In the genomic region with DNA sequence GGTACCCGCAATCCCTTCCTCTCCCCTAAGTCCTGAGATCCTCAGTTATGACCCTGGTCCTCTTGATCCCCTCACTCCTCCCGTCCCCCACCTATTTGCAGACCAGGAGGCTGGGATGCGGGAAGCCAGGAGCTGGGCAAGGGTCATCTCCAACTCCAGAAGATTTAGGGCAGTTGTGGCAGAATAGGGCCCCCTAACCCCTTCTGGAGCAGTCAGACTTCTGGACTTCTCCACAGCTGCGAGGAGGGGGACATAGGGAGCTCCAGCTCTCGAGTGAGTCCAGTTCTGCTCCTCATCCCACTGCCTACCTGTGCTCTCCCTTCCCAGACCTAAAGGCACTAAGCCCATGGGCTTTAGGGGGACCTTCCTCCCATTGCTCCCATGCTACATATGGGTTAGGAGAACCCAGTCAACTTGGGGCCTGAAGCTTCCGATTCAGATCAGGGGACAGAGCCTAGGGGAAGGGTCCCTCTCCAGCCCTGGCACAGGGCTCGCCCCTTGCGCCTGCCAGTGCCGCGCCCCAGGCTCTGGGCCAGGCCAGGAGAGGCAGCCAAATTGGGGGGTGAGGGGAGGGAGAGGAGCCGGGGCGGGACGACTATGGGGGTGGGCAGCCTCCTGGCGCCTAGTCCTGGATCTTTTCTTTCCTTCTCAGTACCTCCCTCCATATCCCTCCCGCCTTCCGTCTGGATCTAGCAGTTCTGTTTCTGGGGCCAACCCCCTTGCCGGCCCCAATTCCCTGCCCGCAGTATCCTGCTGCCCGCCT, we compare ENCODE assay signal across 16 cellular contexts. TPM values are rescaled to one million over a fixed set of nuclear protein-coding genes. Genes with fewer than 3 reads are reported as not detected.
A peak's percentile ranks its signal among the peaks of the same experiment; 100 is the strongest.
DNase-seq lines count a peak whose midpoint lies in the region; ATAC-seq and TF ChIP-seq lines count a peak whose summit lies in the region.
"Had no signal": no experiment of that assay in that cellular context is flagged by ENCODE, and none has a peak within 500 bp of the region (broad histone marks: within the 10 kb centered on the region; RNA-seq: fewer than 3 reads in every experiment).

No MANE protein-coding gene starts in this region.

- BruUV-seq in Caco-2 (replicated peaks; lab: Mats Ljungman, UMichigan), result no TSS peak

- no peaks in the 10 kb centered on the region; the same call in 1 of the 2 replicates for H3K36me3 ChIP-seq in Caco-2 (ENCODE audit: control insufficient read depth, insufficient read depth, low read length)
- H3K36me3 ChIP-seq in RWPE2 (ENCODE audit: low read depth), result peaks cover 24% of the 10 kb centered on the region
- H3K36me3 ChIP-seq in fibroblast of lung (ENCODE audit: control insufficient read depth, insufficient read depth, low read length), result peaks cover 4% of the 10 kb centered on the region
- peaks cover 6 to 30% of the 10 kb centered on the region in 2 donors for H3K36me3 ChIP-seq in psoas muscle (ENCODE audit: insufficient read depth in 1 of 2, low read depth in 1 of 2)

- H3K79me2 ChIP-seq in fibroblast of lung (ENCODE audit: control insufficient read depth, insufficient read depth, low read length), result no peaks in the 10 kb centered on the region

- CTCF ChIA-PET in Caco-2 (lab: Charles Lee), result interaction anchor here (1.8 kb wide), 1 partner anchor 18 kb away, joined by 4 read pairs; no protein-coding TSS in a partner anchor

- H3K36me3 Mint-ChIP-seq in Caco-2 (ENCODE audit: insufficient read depth, unreplicated experiment) (peaks cover 30% of the 10 kb centered on the region), osteocyte (ENCODE audit: unreplicated experiment) (peaks cover 11% of the 10 kb centered on the region)

- H3K4me1 ChIP-seq in Caco-2 (peaks cover 29% of the 10 kb centered on the region), RWPE2 (ENCODE audit: insufficient read depth, poor library complexity, severe bottlenecking) (peaks cover 14% of the 10 kb centered on the region), fibroblast of lung (ENCODE audit: control insufficient read depth, extremely low read depth, insufficient read depth, low read length) (peaks cover 19% of the 10 kb centered on the region), psoas muscle (no peaks in the 10 kb centered on the region)

- H4K20me1 ChIP-seq in fibroblast of lung (ENCODE audit: control insufficient read depth, extremely low read depth, insufficient read depth, low read length), result no peaks in the 10 kb centered on the region

- H2AFZ ChIP-seq in fibroblast of lung (ENCODE audit: low read length), result no peak overlapping the region

- H3K27ac Mint-ChIP-seq in Caco-2 (ENCODE audit: unreplicated experiment) (no peak overlapping the region), osteocyte (ENCODE audit: unreplicated experiment) (no peak overlapping the region)
- H3K27ac Mint-ChIP-seq: CD4-positive, alpha-beta memory T cell had no signal

- peak overlapping the region; percentile 84 for H3K27ac ChIP-seq in RWPE2 (ENCODE audit: poor library complexity, severe bottlenecking)
- no peak overlapping the region for H3K27ac ChIP-seq in fibroblast of lung (ENCODE audit: insufficient read depth, low read length)
- no peak overlapping the region for H3K27ac ChIP-seq in psoas muscle
- H3K27ac ChIP-seq: thoracic aorta had no signal

- DNase-seq in Caco-2 (no peak), RWPE2 (ENCODE audit: low spot score) (no peak), fibroblast of lung (ENCODE audit: low read depth in 2 of 2) (peak in 1 of 2 donors; percentile 36), osteocyte (ENCODE audit: extremely low spot score, unreplicated experiment) (no peak), HuH-7 (ENCODE audit: low spot score) (no peak), cardiac septum (ENCODE audit: low spot score) (no peak), glomerular visceral epithelial cell (ENCODE audit: extremely low spot score) (no peak), psoas muscle (no peak)
- DNase-seq: activated T-cell treated with anti-CD3 and anti-CD28 coated beads, Interleukin-2, amount 50 U/mL, for 1 hour; CD4-positive, alpha-beta memory T cell; mammary epithelial cell; SIG-M5; WERI-Rb-1 had no signal

- H3K4me2 ChIP-seq in fibroblast of lung (ENCODE audit: extremely low read depth, insufficient read depth, low read length), result peak overlapping the region; percentile 78

- H3K4me1 Mint-ChIP-seq in Caco-2 (ENCODE audit: low read depth, unreplicated experiment) (peaks cover 19% of the 10 kb centered on the region), osteocyte (ENCODE audit: unreplicated experiment) (peaks cover 13% of the 10 kb centered on the region)

- no peak for TF ChIP-seq CTCF in Caco-2 (IDR thresholded peaks at IDR 0.05; ENCODE audit: insufficient read depth in 1 of 2, low read depth in 1 of 2, low read length in 1 of 2, severe bottlenecking in 1 of 2, unreplicated experiment in 1 of 2)
- no peak for TF ChIP-seq CTCF in RWPE2 (IDR thresholded peaks at IDR 0.05; ENCODE audit: poor library complexity, severe bottlenecking)
- no peak for TF ChIP-seq CTCF in fibroblast of lung (conservative IDR thresholded peaks at IDR 0.05 in 1 of 2, IDR thresholded peaks at IDR 0.05 in 1 of 2; ENCODE audit: low read depth in 1 of 2, low read length in 2 of 2)
- TF ChIP-seq CTCF in osteocyte (IDR thresholded peaks at IDR 0.05), result no peak
- no peak for TF ChIP-seq CTCF in psoas muscle (IDR thresholded peaks at IDR 0.05)

- WGBS in psoas muscle, 3 donors, result 15 to 31% (median 22%) methylated on average over 15 to 19 of the region's 19 CpGs

- no peak overlapping the region for H3K9ac ChIP-seq in fibroblast of lung (ENCODE audit: insufficient read depth, low read length)

- H3K4me3 ChIP-seq in Caco-2 (ENCODE audit: low read depth, low read length) (peak overlapping the region; percentile 85), RWPE2 (ENCODE audit: severe bottlenecking) (no peak overlapping the region), fibroblast of lung (replicated peaks in 1 of 4; ENCODE audit: control extremely low read depth in 1 of 4, insufficient read depth in 1 of 4, low read depth in 3 of 4, low read length in 4 of 4) (peak overlapping the region; percentile 46 to 57 (median 52)), psoas muscle (no peak overlapping the region)
- H3K4me3 ChIP-seq: thoracic aorta had no signal

- H3K27me3 ChIP-seq in Caco-2 (replicated peaks; ENCODE audit: control insufficient read depth, insufficient read depth, low read length), result no peaks in the 10 kb centered on the region
- no peaks in the 10 kb centered on the region for H3K27me3 ChIP-seq in RWPE2 (ENCODE audit: insufficient read depth, poor library complexity, severe bottlenecking)
- H3K27me3 ChIP-seq in fibroblast of lung (ENCODE audit: control insufficient read depth, insufficient read depth, low read length), result peaks cover 10% of the 10 kb centered on the region
- peaks cover 0 to 67% (median 20%) of the 10 kb centered on the region in 3 donors for H3K27me3 ChIP-seq in psoas muscle (ENCODE audit: insufficient read depth in 3 of 3, low read length in 2 of 3)

- H3K9me3 Mint-ChIP-seq in Caco-2 (ENCODE audit: unreplicated experiment) (no peaks in the 10 kb centered on the region), osteocyte (ENCODE audit: unreplicated experiment) (no peaks in the 10 kb centered on the region)
- H3K9me3 Mint-ChIP-seq: CD4-positive, alpha-beta memory T cell had no signal

- H3K9me3 ChIP-seq in Caco-2 (no peaks in the 10 kb centered on the region), RWPE2 (ENCODE audit: severe bottlenecking) (no peaks in the 10 kb centered on the region), fibroblast of lung (ENCODE audit: control insufficient read depth, insufficient read depth, low read depth, low read length) (no peaks in the 10 kb centered on the region), psoas muscle (no peaks in the 10 kb centered on the region)
- H3K9me3 ChIP-seq: thoracic aorta had no signal

- H3K4me3 Mint-ChIP-seq in Caco-2 (ENCODE audit: unreplicated experiment), result peak overlapping the region; percentile 76
- peak overlapping the region; percentile 62 for H3K4me3 Mint-ChIP-seq in osteocyte (ENCODE audit: unreplicated experiment)

- ATAC-seq in RWPE2 (ENCODE audit: low read depth) (no peak), psoas muscle (no peak)

- H3K27me3 Mint-ChIP-seq in Caco-2 (ENCODE audit: insufficient read depth, unreplicated experiment) (no peaks in the 10 kb centered on the region), osteocyte (ENCODE audit: unreplicated experiment) (peaks cover 16% of the 10 kb centered on the region)

- intact Hi-C loops in Caco-2 (cut with micrococcal nuclease; ENCODE audit: unreplicated experiment), result loop anchor here (5.0 kb wide), 1 partner anchor 40 kb away; the partner anchor contains the start of gene BECN1
- intact Hi-C loops in cardiac septum (cut with DNase I), result no loop called here
- intact Hi-C loops in psoas muscle (cut with DNase I), result no loop called here

- POLR2A ChIA-PET in Caco-2 (lab: Charles Lee), result interaction anchor here (0.7 kb wide), 1 partner anchor 22 kb away, joined by 3 read pairs; no protein-coding TSS in a partner anchor

RNA-seq across cellular contexts. Expression of gene WNK4, which starts 1.4 kb away (rescaled TPM):
- total RNA-seq in Caco-2 (2022), result 3.3 and 4.1 TPM in 2 replicates
- total RNA-seq in fibroblast of lung, result under 0.01 and 0.51 TPM in 2 replicates
- polyA plus RNA-seq in fibroblast of lung, result 0.35 and 0.84 TPM in 2 replicates
- 1.7 and 2.3 TPM in 2 replicates for polyA plus RNA-seq in fibroblast of lung (2012)
- polyA minus RNA-seq in fibroblast of lung (ENCODE audit: low replicate concordance), result 3.1 and 5.3 TPM in 2 replicates
- 0.16 TPM in 2 replicates for total RNA-seq in osteocyte
- total RNA-seq in cardiac septum, result not detected
- under 1 TPM in 3 of 4 donors, not detected in 1; 0.08 to 0.30 (median 0.09) TPM for total RNA-seq in psoas muscle
- polyA plus RNA-seq in psoas muscle, result under 1 TPM in 1 of 3 donors, not detected in 2; 0.01 TPM
- total RNA-seq: thoracic aorta had no signal
- polyA plus RNA-seq: CD4-positive, alpha-beta memory T cell had no signal

RNA-seq across cellular contexts. Expression of gene VPS25, which starts 8.6 kb away (rescaled TPM):
- total RNA-seq in Caco-2 (2022), result 96.0 and 103 TPM in 2 replicates
- 43.6 and 44.7 TPM in 2 replicates for total RNA-seq in fibroblast of lung
- 92.7 and 121 TPM in 2 replicates for polyA plus RNA-seq in fibroblast of lung
- 77.9 and 98.9 TPM in 2 replicates for polyA plus RNA-seq in fibroblast of lung (2012)
- polyA minus RNA-seq in fibroblast of lung (ENCODE audit: low replicate concordance), result 40.8 and 74.3 TPM in 2 replicates
- 63.9 and 66.1 TPM in 2 replicates for total RNA-seq in osteocyte
- 32.3 TPM for total RNA-seq in cardiac septum
- total RNA-seq in psoas muscle, result 10 to 100 TPM; 38.6 to 45.2 (median 39.8) TPM
- 10 to 100 TPM; 46.0 to 73.3 (median 72.8) TPM for polyA plus RNA-seq in psoas muscle

RNA-seq across cellular contexts. Expression of gene COA3, which starts 16.7 kb away (rescaled TPM):
- total RNA-seq in Caco-2 (2022), result 63.5 and 63.6 TPM in 2 replicates
- 53.5 and 59.8 TPM in 2 replicates for total RNA-seq in fibroblast of lung
- polyA plus RNA-seq in fibroblast of lung, result 80.3 and 97.1 TPM in 2 replicates
- 104 and 125 TPM in 2 replicates for polyA plus RNA-seq in fibroblast of lung (2012)
- polyA minus RNA-seq in fibroblast of lung (ENCODE audit: low replicate concordance), result 60.9 and 79.8 TPM in 2 replicates
- 51.2 and 51.5 TPM in 2 replicates for total RNA-seq in osteocyte
- 61.4 TPM for total RNA-seq in cardiac septum
- 10 to 100 TPM; 69.1 to 85.2 (median 83.9) TPM for total RNA-seq in psoas muscle
- 100 to 1,000 TPM; 126 to 167 (median 130) TPM for polyA plus RNA-seq in psoas muscle

RNA-seq across cellular contexts. Expression of gene CNTD1, which starts 16.8 kb away (rescaled TPM):
- total RNA-seq in Caco-2 (2022) (1.7 and 2.2 TPM in 2 replicates), fibroblast of lung (0.26 and 0.66 TPM in 2 replicates), osteocyte (0.31 and 0.51 TPM in 2 replicates), cardiac septum (not detected), psoas muscle (1 to 10 TPM in 1 of 4 donors, under 1 TPM in 2, not detected in 1; 0.74 to 1.3 (median 0.79) TPM)
- polyA plus RNA-seq in fibroblast of lung (0.14 TPM in 1 of 2 replicates, not detected in the other), psoas muscle (1 to 10 TPM in 1 of 3 donors, under 1 TPM in 2; 0.24 to 1.0 (median 0.36) TPM)
- polyA plus RNA-seq in fibroblast of lung (2012), result 0.27 and 0.51 TPM in 2 replicates
- polyA minus RNA-seq in fibroblast of lung (ENCODE audit: low replicate concordance), result not detected in 2 replicates
- total RNA-seq: bronchial epithelial cell; CD4-positive, alpha-beta memory T cell; thoracic aorta had no signal
- polyA plus RNA-seq: mammary epithelial cell had no signal

RNA-seq across cellular contexts. Expression of gene RAMP2, which starts 20.8 kb away (rescaled TPM):
- 21.4 and 24.3 TPM in 2 replicates for total RNA-seq in Caco-2 (2022)
- 0.17 and 0.26 TPM in 2 replicates for total RNA-seq in fibroblast of lung
- polyA plus RNA-seq in fibroblast of lung, result 0.17 and 0.45 TPM in 2 replicates
- polyA plus RNA-seq in fibroblast of lung (2012), result 0.36 and 0.43 TPM in 2 replicates
- polyA minus RNA-seq in fibroblast of lung (ENCODE audit: low replicate concordance), result 1.5 and 10.0 TPM in 2 replicates
- 1.6 and 2.4 TPM in 2 replicates for total RNA-seq in osteocyte
- total RNA-seq in cardiac septum, result 45.8 TPM
- 10 to 100 TPM in 3 of 4 donors, 1 to 10 TPM in 1; 9.2 to 39.8 (median 18.7) TPM for total RNA-seq in psoas muscle
- polyA plus RNA-seq in psoas muscle, result 10 to 100 TPM; 17.5 to 21.9 (median 21.4) TPM
- total RNA-seq: bronchial epithelial cell; CD4-positive, alpha-beta memory T cell; mammary epithelial cell; renal cortical epithelial cell had no signal
- polyA plus RNA-seq: CD4-positive, alpha-beta memory T cell had no signal

Comparison
In these comparisons a context has a peak if more than half of its experiments do, and no peak if none do; other contexts are left out.
1. H3K4me3 ChIP-seq: peak in Caco-2 (single experiment) and fibroblast of lung (4 of 4); none in RWPE2 (single experiment) and psoas muscle (single experiment).